ENCODE assay signal across 19 cellular contexts in genomic region chr12:11757531-11757930, GRCh38.
DNase-seq lines count a peak whose midpoint lies in the region; ATAC-seq, FAIRE-seq and TF ChIP-seq lines count a peak whose summit lies in the region.
"Had no signal": no experiment of that assay in that cellular context is flagged by ENCODE, and none has a peak within 500 bp of the region (broad histone marks: within the 10 kb centered on the region; RNA-seq: fewer than 3 reads in every experiment).

No MANE protein-coding gene starts in this region.

- 95% methylated on average over 6 of the region's 6 CpGs for WGBS in right cardiac atrium

- H3K27ac ChIP-seq in OCI-LY7 (ENCODE audit: low read depth, low read length, poor library complexity, severe bottlenecking) (peak overlapping the region; percentile 100), right cardiac atrium (ENCODE audit: low read length) (peak overlapping the region; percentile 51)

- no peaks in the 10 kb centered on the region for H4K20me1 ChIP-seq in OCI-LY7 (ENCODE audit: insufficient read depth, low read length)

- peak overlapping the region; percentile 76 for H3K4me2 ChIP-seq in OCI-LY7 (ENCODE audit: low read length)

- H3K27me3 Mint-ChIP-seq in CD14-positive monocyte (ENCODE audit: low read depth in 3 of 3): no peaks in the 10 kb centered on the region
- H3K27me3 Mint-ChIP-seq in stimulated activated naive B cell treated with anti-CD40 and anti-IgM and Interleukin-4, amounts not matched to agents 10 μg/mL and 1 μg/mL and 100 μg/mL, for 72 hours: no peaks in the 10 kb centered on the region
- H3K27me3 Mint-ChIP-seq: activated CD8-positive, alpha-beta T cell treated with anti-CD3 and anti-CD28 coated beads for 36 hours; activated T-helper 17 cell treated with anti-CD3 and anti-CD28 coated beads, Interleukin-2, amount 50 U/mL, for 72 hours had no signal

- intact Hi-C loops in CD14-positive monocyte (cut with micrococcal nuclease): loop anchor here in 1 of 2 donors (10.0 kb wide), 1 partner anchor 77 kb away; no protein-coding TSS in a partner anchor
- intact Hi-C loops in OCI-LY7 (cut with micrococcal nuclease; ENCODE audit: unreplicated experiment): loop anchor here (10.0 kb wide), 2 partner anchors 597 to 967 kb away; partner anchors contain the start of genes BORCS5 and MANSC1
- intact Hi-C loops in right cardiac atrium (cut with DNase I): no loop called here

- TF ChIP-seq CTCF in CD14-positive monocyte (IDR thresholded peaks at IDR 0.05) (no peak), OCI-LY7 (conservative IDR thresholded peaks at IDR 0.05; ENCODE audit: low read length) (no peak)

- ATAC-seq in right cardiac atrium (no peak), HG03139 (IDR thresholded peaks at IDR 0.05; ENCODE audit: unreplicated experiment) (no peak), HG03175 (IDR thresholded peaks at IDR 0.05; ENCODE audit: unreplicated experiment) (no peak)
- ATAC-seq in stimulated activated naive B cell treated with anti-CD40 and anti-IgM and Interleukin-4, amounts not matched to agents 10 μg/mL and 1 μg/mL and 100 μg/mL, for 72 hours (replicated peaks): no peak
- ATAC-seq: activated CD8-positive, alpha-beta T cell treated with anti-CD3 and anti-CD28 coated beads for 36 hours; activated T-helper 17 cell treated with anti-CD3 and anti-CD28 coated beads, Interleukin-2, amount 50 U/mL, for 72 hours; pancreas; SK-N-SH treated with all-trans-retinoic acid at 6 μM for 48 hours had no signal

- H3K27me3 ChIP-seq in right cardiac atrium (ENCODE audit: control insufficient read depth, insufficient read depth): no peaks in the 10 kb centered on the region
- H3K27me3 ChIP-seq: pancreas had no signal

- no peak for DNase-seq in CD14-positive monocyte (ENCODE audit: low spot score)
- DNase-seq in OCI-LY7 (ENCODE audit: low spot score): no peak
- no peak for DNase-seq in right cardiac atrium
- DNase-seq in stimulated activated naive B cell treated with anti-CD40 and anti-IgM and Interleukin-4, amounts not matched to agents 10 μg/mL and 1 μg/mL and 100 μg/mL, for 72 hours: no peak
- no peak for DNase-seq in activated CD4-positive, CD25-positive, alpha-beta regulatory T cell treated with anti-CD3 and anti-CD28 coated beads, Interleukin-2, amount 50 U/mL, for 72 hours
- no peak for DNase-seq in RCC 7860 (ENCODE audit: low spot score)
- DNase-seq: activated CD8-positive, alpha-beta T cell treated with anti-CD3 and anti-CD28 coated beads for 36 hours; amniotic stem cell; dermis blood vessel endothelial cell; NCI-H1092; NCI-H2227 treated with DMSO at 0.1 percent for 48 hours; pancreas; stimulated activated CD4-positive, alpha-beta T cell treated with anti-CD3 and anti-CD28 coated beads, Interleukin-1b, Interleukin-23, amount 100 ng/mL, for 48 hours had no signal

- H3K9me3 ChIP-seq in OCI-LY7 (ENCODE audit: low read length) (no peaks in the 10 kb centered on the region), right cardiac atrium (ENCODE audit: control insufficient read depth, low read length) (no peaks in the 10 kb centered on the region)
- H3K9me3 ChIP-seq: pancreas had no signal

- H3K79me2 ChIP-seq in OCI-LY7 (ENCODE audit: insufficient read depth, low read depth, low read length): peaks cover 17% of the 10 kb centered on the region; the same call in 1 of the 2 replicates

- H3K27ac Mint-ChIP-seq in CD14-positive monocyte: peak overlapping the region; percentile 58 to 98 (median 93)
- H3K27ac Mint-ChIP-seq in stimulated activated naive B cell treated with anti-CD40 and anti-IgM and Interleukin-4, amounts not matched to agents 10 μg/mL and 1 μg/mL and 100 μg/mL, for 72 hours: peak overlapping the region; percentile 95
- H3K27ac Mint-ChIP-seq: activated CD8-positive, alpha-beta T cell treated with anti-CD3 and anti-CD28 coated beads for 36 hours had no signal

- H2AFZ ChIP-seq in OCI-LY7 (ENCODE audit: low read length): no peak overlapping the region; the same call in 1 of the 2 replicates

- no TSS peak for BruUV-seq in OCI-LY7 (replicated peaks; lab: Mats Ljungman, UMichigan)

- peaks cover 0 to 2% (median 0%) of the 10 kb centered on the region in 7 donors for H3K9me3 Mint-ChIP-seq in CD14-positive monocyte
- peaks cover 0 to 5% of the 10 kb centered on the region in 2 donors for H3K9me3 Mint-ChIP-seq in stimulated activated naive B cell treated with anti-CD40 and anti-IgM and Interleukin-4, amounts not matched to agents 10 μg/mL and 1 μg/mL and 100 μg/mL, for 72 hours
- H3K9me3 Mint-ChIP-seq: activated CD8-positive, alpha-beta T cell treated with anti-CD3 and anti-CD28 coated beads for 36 hours; activated T-helper 17 cell treated with anti-CD3 and anti-CD28 coated beads, Interleukin-2, amount 50 U/mL, for 72 hours had no signal

- H3K4me1 ChIP-seq in OCI-LY7 (ENCODE audit: insufficient read depth, low read length, poor library complexity, severe bottlenecking) (peaks cover 100% of the 10 kb centered on the region), right cardiac atrium (ENCODE audit: control insufficient read depth, insufficient read depth, low read length) (peaks cover 18% of the 10 kb centered on the region)

- H3K4me3 Mint-ChIP-seq in CD14-positive monocyte: no peak overlapping the region
- H3K4me3 Mint-ChIP-seq in stimulated activated naive B cell treated with anti-CD40 and anti-IgM and Interleukin-4, amounts not matched to agents 10 μg/mL and 1 μg/mL and 100 μg/mL, for 72 hours: no peak overlapping the region
- H3K4me3 Mint-ChIP-seq: activated CD8-positive, alpha-beta T cell treated with anti-CD3 and anti-CD28 coated beads for 36 hours had no signal

- H3K4me3 ChIP-seq in OCI-LY7 (ENCODE audit: low read depth, low read length, poor library complexity, severe bottlenecking) (peak overlapping the region; percentile 49), right cardiac atrium (ENCODE audit: low read length) (no peak overlapping the region)
- H3K4me3 ChIP-seq: pancreas had no signal

- FAIRE-seq in RCC 7860 (lab: Jason Lieb, UNC): no peak
- FAIRE-seq: H54, pancreas, TTC549 had no signal

- H3K4me1 Mint-ChIP-seq in CD14-positive monocyte: peaks cover 76% of the 10 kb centered on the region
- H3K4me1 Mint-ChIP-seq in stimulated activated naive B cell treated with anti-CD40 and anti-IgM and Interleukin-4, amounts not matched to agents 10 μg/mL and 1 μg/mL and 100 μg/mL, for 72 hours: peaks cover 50 to 84% of the 10 kb centered on the region in 2 donors

- peaks cover 11% of the 10 kb centered on the region; the same call in 1 of the 2 replicates for H3K36me3 ChIP-seq in OCI-LY7 (ENCODE audit: insufficient read depth, low read length)
- H3K36me3 ChIP-seq: pancreas had no signal

- CTCF ChIA-PET in OCI-LY7 (lab: Charles Lee; ENCODE audit: unreplicated experiment): interaction anchor here (0.7 to 2.9 kb wide), 3 partner anchors 8 to 34 kb away, joined by 3 to 12 read pairs (median 6); no protein-coding TSS in a partner anchor

- no peaks in the 10 kb centered on the region for H3K9me2 ChIP-seq in OCI-LY7 (ENCODE audit: insufficient read depth, low read length)

- POLR2A ChIA-PET in OCI-LY7 (lab: Charles Lee): interaction anchor here (0.6 to 10.3 kb wide), 11 partner anchors 9 to 608 kb away, joined by 3 to 119 read pairs (median 4); no protein-coding TSS in a partner anchor

- H3K36me3 Mint-ChIP-seq in CD14-positive monocyte: peaks cover 58 to 70% of the 10 kb centered on the region in 2 donors
- H3K36me3 Mint-ChIP-seq in stimulated activated naive B cell treated with anti-CD40 and anti-IgM and Interleukin-4, amounts not matched to agents 10 μg/mL and 1 μg/mL and 100 μg/mL, for 72 hours: peaks cover 32 to 59% of the 10 kb centered on the region in 2 donors
